ENCODE assay signal across 21 cellular contexts in genomic region chr4:142598132-142598531, GRCh38.
"Had no signal": no experiment of that assay in that cellular context is flagged by ENCODE, and none has a peak within 500 bp of the region (broad histone marks: within the 10 kb centered on the region; RNA-seq: fewer than 3 reads in every experiment).

No MANE protein-coding gene starts in this region.

- H3K9me3 ChIP-seq: sigmoid colon had no signal

- H3K4me3 ChIP-seq: cardiac muscle cell, esophagus squamous epithelium, heart right ventricle, left lung, sigmoid colon, thoracic aorta, upper lobe of left lung had no signal

- ATAC-seq: activated CD4-positive, CD25-positive, alpha-beta regulatory T cell treated with anti-CD3 and anti-CD28 coated beads, Interleukin-2, amount 50 U/mL, for 24 hours; activated CD8-positive, alpha-beta memory T cell treated with anti-CD3 and anti-CD28 coated beads, Interleukin-2, amount 10 ng/mL, durations not matched to agents 7 days and 5 days; activated CD8-positive, alpha-beta T cell treated with anti-CD3 and anti-CD28 coated beads for 36 hours; left lung; natural killer cell had no signal

- H3K27me3 ChIP-seq: cardiac muscle cell, esophagus squamous epithelium, heart right ventricle, left lung, sigmoid colon, upper lobe of left lung had no signal

- H3K4me1 ChIP-seq: left lung, sigmoid colon, upper lobe of left lung had no signal

- DNase-seq: activated CD4-positive, alpha-beta T cell treated with anti-CD3 and anti-CD28 coated beads, Interleukin-2, amount 10 ng/mL, durations not matched to agents 7 days and 5 days; activated CD8-positive, alpha-beta memory T cell treated with anti-CD3 and anti-CD28 coated beads, Interleukin-2, amount 10 ng/mL, durations not matched to agents 7 days and 5 days; activated CD8-positive, alpha-beta T cell treated with anti-CD3 and anti-CD28 coated beads for 36 hours; activated gamma-delta T cell; activated naive CD8-positive, alpha-beta T cell treated with anti-CD3 and anti-CD28 coated beads for 36 hours; activated T-cell treated with anti-CD3 and anti-CD28 coated beads for 4 hours; amygdala; cortex of kidney; endodermal cell; esophagus squamous epithelium; heart right ventricle; left lung; natural killer cell; retina; sigmoid colon; stimulated activated CD4-positive, alpha-beta T cell treated with anti-CD3 and anti-CD28 coated beads, Interleukin-2, amount 100 ng/mL, for 48 hours; stimulated activated naive CD4-positive, alpha-beta T cell treated with Interleukin-2 at 50 U/mL for 16 hours; upper lobe of left lung had no signal

- H3K27ac ChIP-seq: cardiac muscle cell, esophagus squamous epithelium, heart right ventricle, left lung, sigmoid colon, thoracic aorta, upper lobe of left lung had no signal

- H3K36me3 ChIP-seq: cardiac muscle cell, esophagus squamous epithelium, heart right ventricle, left lung, sigmoid colon, thoracic aorta, upper lobe of left lung had no signal
